ENCODE assay signal across 9 cellular contexts in the genomic region with DNA sequence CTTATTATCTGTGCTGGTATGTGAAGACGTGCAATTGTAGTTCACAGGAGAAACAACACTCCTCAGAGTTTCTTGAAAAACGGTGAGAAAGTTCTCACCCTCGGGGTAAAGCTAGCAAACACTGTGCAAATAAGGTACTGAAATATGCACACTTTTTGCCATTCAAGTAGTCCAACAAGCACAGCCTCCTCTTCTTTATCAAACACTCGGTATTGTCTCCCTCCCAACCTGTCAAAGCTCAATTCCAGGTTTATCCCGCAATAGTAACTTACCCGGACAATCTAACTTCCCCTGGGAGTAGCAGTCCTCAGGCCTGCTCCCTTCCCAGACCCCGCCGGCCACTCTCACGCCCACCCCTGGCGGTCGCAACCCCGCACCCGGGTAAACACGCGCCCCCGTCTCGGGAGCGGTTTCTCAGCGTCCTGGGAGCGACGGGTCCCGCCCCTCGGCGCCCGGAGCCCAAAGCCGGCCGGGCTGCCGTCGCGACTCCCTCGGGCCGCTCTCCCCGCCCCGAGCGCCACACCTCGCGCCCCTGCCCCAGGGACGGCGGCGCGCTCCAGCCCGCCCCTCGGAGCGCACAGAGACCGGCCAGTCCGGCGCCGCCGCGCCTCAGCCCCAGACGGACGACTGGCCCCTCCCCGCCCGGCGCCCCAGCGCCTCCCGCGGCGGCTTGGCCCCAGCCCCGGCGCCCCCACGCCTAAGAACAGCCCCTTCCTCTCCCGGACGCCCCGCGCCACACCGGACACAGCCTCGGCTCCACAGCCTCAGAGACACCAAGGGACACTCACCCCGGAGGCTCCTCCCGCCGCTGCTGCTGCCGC. TPM values are rescaled to one million over a fixed set of nuclear protein-coding genes. Genes with fewer than 3 reads are reported as not detected.
DNase-seq lines count a peak whose midpoint lies in the region; ATAC-seq and TF ChIP-seq lines count a peak whose summit lies in the region.
"Had no signal": no experiment of that assay in that cellular context is flagged by ENCODE, and none has a peak within 500 bp of the region (broad histone marks: within the 10 kb centered on the region; RNA-seq: fewer than 3 reads in every experiment).

No MANE protein-coding gene starts in this region.

- intact Hi-C loops in heart right ventricle (cut with DNase I) (loop anchor here in 3 of 10 donors (2.0 to 10.0 kb wide), 3 partner anchors 97 to 127 kb away; a partner anchor contains a TSS), posterior cingulate gyrus (cut with DNase I) (loop anchor here (1.0 to 10.0 kb wide), 5 partner anchors 53 to 203 kb away; a partner anchor contains a TSS)

- peaks cover 0 to 6% (median 2%) of the 10 kb centered on the region in 11 donors for H3K9me3 ChIP-seq in heart right ventricle

- peaks cover 2% of the 10 kb centered on the region for H3K36me3 Mint-ChIP-seq in activated naive CD8-positive, alpha-beta T cell treated with anti-CD3 and anti-CD28 coated beads, Interleukin-2, amount 50 U/mL, for 24 hours (ENCODE audit: low read depth)

- no peak for DNase-seq in AG09309 (ENCODE audit: low read depth)
- DNase-seq in NCI-H69 (lab: John Stamatoyannopoulos, UW), result peak; percentile 79
- DNase-seq in activated naive CD8-positive, alpha-beta T cell treated with anti-CD3 and anti-CD28 coated beads, Interleukin-2, amount 50 U/mL, for 24 hours, result peak; percentile 53
- DNase-seq in heart right ventricle, result peak; percentile 45 to 70
- peak in 8 of 10 donors; percentile 19 to 89 (median 46) for DNase-seq in posterior cingulate gyrus
- DNase-seq in cerebellar nuclear complex (lab: John Stamatoyannopoulos, UW), result no peak

- H3K36me3 ChIP-seq in heart right ventricle, result no peaks in the 10 kb centered on the region

- no peaks in the 10 kb centered on the region for H3K27me3 Mint-ChIP-seq in activated naive CD8-positive, alpha-beta T cell treated with anti-CD3 and anti-CD28 coated beads, Interleukin-2, amount 50 U/mL, for 24 hours

- WGBS in heart right ventricle, 2 donors, result 0 to 1% methylated on average over 55 to 72 of the region's 72 CpGs

- no peak for TF ChIP-seq CTCF in AG09309 (IDR thresholded peaks at IDR 0.05; ENCODE audit: control insufficient read depth, insufficient read depth, low read depth, low read length, missing control alignments)
- TF ChIP-seq CTCF in heart right ventricle (IDR thresholded peaks at IDR 0.05), result peak in 2 of 9 donors; percentile 8 to 11

- TF ChIP-seq POLR2A in GM18505 (IDR thresholded peaks at IDR 0.05; ENCODE audit: borderline replicate concordance, extremely low read depth, insufficient read depth, insufficient read length), result no peak

- no peaks in the 10 kb centered on the region for H3K27me3 ChIP-seq in heart right ventricle

- peaks cover 59% of the 10 kb centered on the region for H3K4me1 Mint-ChIP-seq in activated naive CD8-positive, alpha-beta T cell treated with anti-CD3 and anti-CD28 coated beads, Interleukin-2, amount 50 U/mL, for 24 hours

- H3K27ac ChIP-seq in heart right ventricle, result peak overlapping the region; percentile 88 to 99 (median 98)

- H3K4me1 ChIP-seq in heart right ventricle, result peaks cover 0 to 48% (median 35%) of the 10 kb centered on the region in 9 donors

- H3K4me3 Mint-ChIP-seq in activated naive CD8-positive, alpha-beta T cell treated with anti-CD3 and anti-CD28 coated beads, Interleukin-2, amount 50 U/mL, for 24 hours, result peak overlapping the region; percentile 89

- peak overlapping the region; percentile 83 for H3K27ac Mint-ChIP-seq in activated naive CD8-positive, alpha-beta T cell treated with anti-CD3 and anti-CD28 coated beads, Interleukin-2, amount 50 U/mL, for 24 hours

- ATAC-seq in GM18505 (IDR thresholded peaks at IDR 0.05; ENCODE audit: unreplicated experiment) (peak; percentile 49), HG02938 (IDR thresholded peaks at IDR 0.05; ENCODE audit: unreplicated experiment) (peak; percentile 49), heart right ventricle (peak; percentile 63 to 90 (median 73))
- ATAC-seq in activated naive CD8-positive, alpha-beta T cell treated with anti-CD3 and anti-CD28 coated beads, Interleukin-2, amount 50 U/mL, for 24 hours, result peak; percentile 38

- H3K9me3 Mint-ChIP-seq in activated naive CD8-positive, alpha-beta T cell treated with anti-CD3 and anti-CD28 coated beads, Interleukin-2, amount 50 U/mL, for 24 hours, result no peaks in the 10 kb centered on the region

- H3K4me3 ChIP-seq in AG09309 (ENCODE audit: control insufficient read depth, low read depth, low read length), result peak overlapping the region; percentile 81
- peak overlapping the region; percentile 61 to 92 (median 84) for H3K4me3 ChIP-seq in heart right ventricle

RNA-seq across cellular contexts. Expression of a gene that starts 0.6 kb away (rescaled TPM):
- 10 to 100 TPM; 12.7 to 33.6 (median 23.7) TPM for total RNA-seq in heart right ventricle
- 1 to 10 TPM; 3.6 to 9.1 TPM for polyA plus RNA-seq in heart right ventricle

RNA-seq across cellular contexts. Expression of a gene that starts 14.7 kb away (rescaled TPM):
- 1 to 10 TPM in 1 of 10 donors, under 1 TPM in 4, not detected in 5; 0.61 to 1.3 (median 0.72) TPM for total RNA-seq in heart right ventricle
- not detected for polyA plus RNA-seq in heart right ventricle
- total RNA-seq: T-helper 1 cell treated with Interleukin-12 subunit alpha and Interleukin-12 subunit beta and Interleukin-4 antibody, amounts not matched to agents 30 ng/mL and 1 ng/mL, for 36 hours had no signal

Comparison
In these comparisons a context has a peak if more than half of its experiments do, and no peak if none do; other contexts are left out.
1. DNase-seq: peak in NCI-H69 (single experiment), activated naive CD8-positive, alpha-beta T cell treated with anti-CD3 and anti-CD28 coated beads, Interleukin-2, amount 50 U/mL, for 24 hours (single experiment), heart right ventricle (2 of 2) and posterior cingulate gyrus (8 of 10); none in AG09309 (single experiment) and cerebellar nuclear complex (0 of 2).
2. Peak in every context shown above with its lines, with median percentiles within 50 percentile points of each other: ATAC-seq.